ENCODE assay signal across 21 cellular contexts in genomic region chr18:52353589-52353988, GRCh38. TPM values are rescaled to one million over a fixed set of nuclear protein-coding genes. Genes with fewer than 3 reads are reported as not detected.
DNase-seq lines count a peak whose midpoint lies in the region; ATAC-seq, FAIRE-seq and TF ChIP-seq lines count a peak whose summit lies in the region.
"Had no signal": no experiment of that assay in that cellular context is flagged by ENCODE, and none has a peak within 500 bp of the region (broad histone marks: within the 10 kb centered on the region; RNA-seq: fewer than 3 reads in every experiment).

No MANE protein-coding gene starts in this region.

- WGBS in esophagus muscularis mucosa = 50% methylated on average over 4 of the region's 4 CpGs
- 74 to 87% (median 77%) methylated on average over 4 of the region's 4 CpGs for WGBS in small intestine, 3 donors

- H3K27ac ChIP-seq in esophagus muscularis mucosa (replicated peaks in 1 of 4) (peak overlapping the region in 3 of 4 donors; percentile 0 to 40 (median 18)), small intestine (ENCODE audit: low read depth in 1 of 2, low read length in 1 of 2) (no peak overlapping the region)
- H3K27ac ChIP-seq: HL-60 had no signal

- no peaks in the 10 kb centered on the region for H3K9me3 ChIP-seq in esophagus muscularis mucosa
- H3K9me3 ChIP-seq in small intestine (ENCODE audit: control insufficient read depth, low read depth) = no peaks in the 10 kb centered on the region

- intact Hi-C loops in left ventricle myocardium superior (cut with micrococcal nuclease) = no loop called here
- intact Hi-C loops in cardiac septum (cut with DNase I) = no loop called here
- intact Hi-C loops in esophagus muscularis mucosa (cut with DNase I) = no loop called here

- H3K4me3 ChIP-seq in esophagus muscularis mucosa (no peak overlapping the region), small intestine (ENCODE audit: low read depth in 1 of 2, low read length in 2 of 2) (no peak overlapping the region)
- H3K4me3 ChIP-seq: K562 had no signal

- H3K36me3 ChIP-seq in esophagus muscularis mucosa (no peaks in the 10 kb centered on the region), small intestine (ENCODE audit: control insufficient read depth in 2 of 2, insufficient read depth in 2 of 2, low read length in 2 of 2) (no peaks in the 10 kb centered on the region)

- no peak for TF ChIP-seq CTCF in esophagus muscularis mucosa (IDR thresholded peaks at IDR 0.05)

- H3K4me1 ChIP-seq in esophagus muscularis mucosa = peaks cover 6 to 16% (median 14%) of the 10 kb centered on the region in 4 donors
- H3K4me1 ChIP-seq in small intestine (ENCODE audit: control insufficient read depth in 2 of 2, insufficient read depth in 1 of 2, low read depth in 1 of 2, low read length in 1 of 2) = no peaks in the 10 kb centered on the region

- TF ChIP-seq EP300 in esophagus muscularis mucosa (IDR thresholded peaks at IDR 0.05) = no peak

- ATAC-seq in left ventricle myocardium superior (peak; percentile 27), HG03565 (IDR thresholded peaks at IDR 0.05; ENCODE audit: unreplicated experiment) (no peak), HG03432 (IDR thresholded peaks at IDR 0.05; ENCODE audit: unreplicated experiment) (no peak)
- ATAC-seq: K562 had no signal

- TF ChIP-seq POLR2A in esophagus muscularis mucosa (IDR thresholded peaks at IDR 0.05; ENCODE audit: low read depth) = no peak

- no peak for DNase-seq in left ventricle myocardium superior
- no peak for DNase-seq in cardiac septum (ENCODE audit: low spot score)
- DNase-seq in esophagus muscularis mucosa (ENCODE audit: extremely low spot score) = no peak
- DNase-seq in nucleus accumbens (lab: John Stamatoyannopoulos, UW) = peak in 32 of 56 donors; percentile 6 to 53 (median 18)
- no peak for DNase-seq in activated naive CD4-positive, alpha-beta T cell (lab: John Stamatoyannopoulos, UW)
- DNase-seq in small intestine = no peak
- DNase-seq: 8988T, DMS79 treated with DMSO at 0.1 percent for 48 hours, HCEC 1CT, MV-4-11, NCI-H1436, NCI-H2081, NCI-H510A treated with DMSO at 0.1 percent for 48 hours, NCI-H82, SHP77 treated with DMSO at 0.1 percent for 48 hours had no signal

- no peaks in the 10 kb centered on the region for H3K27me3 ChIP-seq in esophagus muscularis mucosa
- no peaks in the 10 kb centered on the region for H3K27me3 ChIP-seq in small intestine (ENCODE audit: control insufficient read depth in 2 of 2, insufficient read depth in 2 of 2, low read length in 2 of 2)

- no peak for FAIRE-seq in small intestine (lab: Jason Lieb, UNC)
- FAIRE-seq: G401.6, K562, RCC 7860 had no signal

RNA-seq across cellular contexts. Expression of gene DCC, which starts 13.6 kb away (rescaled TPM):
- total RNA-seq in left ventricle myocardium superior (not detected), cardiac septum (not detected), esophagus muscularis mucosa (under 1 TPM in 3 of 4 donors, not detected in 1; 0.46 to 0.99 (median 0.83) TPM)
- polyA plus RNA-seq in small intestine = under 1 TPM in 1 of 3 donors, not detected in 2; 0.03 TPM
- total RNA-seq: K562 had no signal
- polyA plus RNA-seq: K562 had no signal

Comparison
In these comparisons a context has a peak if more than half of its experiments do, and no peak if none do; other contexts are left out.
1. DNase-seq: peak in nucleus accumbens (32 of 56); none in left ventricle myocardium superior (single experiment), cardiac septum (single experiment), esophagus muscularis mucosa (single experiment), activated naive CD4-positive, alpha-beta T cell (0 of 4) and small intestine (single experiment).
2. H3K27ac ChIP-seq: peak in esophagus muscularis mucosa (3 of 4); none in small intestine (0 of 2).